In genomic region chr9:134623408-134624066, GRCh38 we compare ENCODE assay signal across 18 cellular contexts. TPM values are rescaled to one million over a fixed set of nuclear protein-coding genes. Genes with fewer than 3 reads are reported as not detected.
DNase-seq lines count a peak whose midpoint lies in the region; ATAC-seq and TF ChIP-seq lines count a peak whose summit lies in the region.
"Had no signal": no experiment of that assay in that cellular context is flagged by ENCODE, and none has a peak within 500 bp of the region (broad histone marks: within the 10 kb centered on the region; RNA-seq: fewer than 3 reads in every experiment).

No MANE protein-coding gene starts in this region.

- intact Hi-C loops in natural killer cell (cut with micrococcal nuclease), result no loop called here
- intact Hi-C loops in ovary (cut with DNase I), result no loop called here
- intact Hi-C loops in A673 (cut with micrococcal nuclease; ENCODE audit: unreplicated experiment), result no loop called here
- intact Hi-C loops in stomach (cut with DNase I; ENCODE audit: low total_unique reads), result no loop called here

- DNase-seq in natural killer cell treated with Interleukin-12 subunit alpha and Interleukin-12 subunit beta and Interleukin-15 and Interleukin-18, amount 100 ng/mL, for 72 hours (ENCODE audit: low spot score), result peak; percentile 34
- no peak for DNase-seq in natural killer cell
- DNase-seq in chondrocyte (ENCODE audit: low spot score), result peak; percentile 80
- peak; percentile 4 to 26 (median 11) for DNase-seq in ovary
- DNase-seq in NCI-H446 (lab: John Stamatoyannopoulos, UW), result no peak
- DNase-seq in A673 (ENCODE audit: low spot score), result no peak
- DNase-seq in stomach, result no peak
- DNase-seq: erythroblast; mucosa of descending colon; NCI-H1417; NCI-H2107; NCI-H524 treated with DMSO at 0.1 percent for 48 hours; stimulated activated CD4-positive, alpha-beta T cell treated with anti-CD3 and anti-CD28 coated beads, Interleukin-2, amount 100 ng/mL, for 24 hours had no signal

- CTCF ChIA-PET in A673 (lab: Charles Lee), result no interaction called here

- 88 to 91% (median 91%) methylated on average over 23 of the region's 23 CpGs for WGBS in ovary, 3 donors
- 76 to 91% (median 82%) methylated on average over 20 to 23 of the region's 23 CpGs for WGBS in stomach, 5 donors

- TF ChIP-seq EP300 in ovary (IDR thresholded peaks at IDR 0.05), result no peak
- TF ChIP-seq EP300 in stomach (IDR thresholded peaks at IDR 0.05), result no peak

- H3K9me3 Mint-ChIP-seq in natural killer cell treated with Interleukin-12 subunit alpha and Interleukin-12 subunit beta and Interleukin-15 and Interleukin-18, amount 100 ng/mL, for 72 hours, result no peaks in the 10 kb centered on the region
- H3K9me3 Mint-ChIP-seq in natural killer cell (no peaks in the 10 kb centered on the region), chondrocyte (ENCODE audit: low read depth) (no peaks in the 10 kb centered on the region)
- H3K9me3 Mint-ChIP-seq: activated T-helper 2 cell treated with anti-CD3 and anti-CD28 coated beads, Interferon-gamma antibody, Interleukin-2, Interleukin-4, amounts not matched to agents 10 μg/mL and 5 μg/mL and 100 μg/mL, durations not matched to agents 14 hours and 24 hours and 36 hours; GM23338; stimulated activated naive CD8-positive, alpha-beta T cell treated with anti-CD3 and anti-CD28 coated beads, Interleukin-15, Interleukin-2, amounts not matched to agents 100 ng/mL and 50 ng/mL, for 24 hours had no signal

- H3K27ac ChIP-seq in ovary, result no peak overlapping the region
- H3K27ac ChIP-seq in A673 (ENCODE audit: low read depth, low read length, poor library complexity, severe bottlenecking), result no peak overlapping the region
- H3K27ac ChIP-seq in stomach, result no peak overlapping the region

- H3K4me1 ChIP-seq in ovary (ENCODE audit: insufficient read depth) (no peaks in the 10 kb centered on the region), A673 (ENCODE audit: insufficient read depth, low read length, poor library complexity, severe bottlenecking) (peaks cover 21% of the 10 kb centered on the region), stomach (peaks cover 0 to 5% (median 2%) of the 10 kb centered on the region in 4 donors)

- H3K4me3 ChIP-seq in ovary (no peak overlapping the region), A673 (ENCODE audit: low read depth, low read length, poor library complexity, severe bottlenecking) (no peak overlapping the region), stomach (no peak overlapping the region)
- H3K4me3 ChIP-seq: GM23338, mucosa of descending colon had no signal

- H3K36me3 Mint-ChIP-seq in natural killer cell treated with Interleukin-12 subunit alpha and Interleukin-12 subunit beta and Interleukin-15 and Interleukin-18, amount 100 ng/mL, for 72 hours, result no peaks in the 10 kb centered on the region
- H3K36me3 Mint-ChIP-seq in natural killer cell (no peaks in the 10 kb centered on the region), chondrocyte (ENCODE audit: low read depth) (no peaks in the 10 kb centered on the region)

- no peaks in the 10 kb centered on the region for H3K4me1 Mint-ChIP-seq in natural killer cell treated with Interleukin-12 subunit alpha and Interleukin-12 subunit beta and Interleukin-15 and Interleukin-18, amount 100 ng/mL, for 72 hours (ENCODE audit: low read depth in 2 of 2)
- H3K4me1 Mint-ChIP-seq in natural killer cell (no peaks in the 10 kb centered on the region), chondrocyte (ENCODE audit: low read depth) (peaks cover 76% of the 10 kb centered on the region)
- H3K4me1 Mint-ChIP-seq: activated CD4-positive, alpha-beta T cell treated with anti-CD3 and anti-CD28 coated beads for 36 hours had no signal

- no peak overlapping the region for H3K4me3 Mint-ChIP-seq in natural killer cell treated with Interleukin-12 subunit alpha and Interleukin-12 subunit beta and Interleukin-15 and Interleukin-18, amount 100 ng/mL, for 72 hours
- H3K4me3 Mint-ChIP-seq in natural killer cell (no peak overlapping the region), chondrocyte (ENCODE audit: unreplicated experiment) (no peak overlapping the region)
- H3K4me3 Mint-ChIP-seq: activated CD4-positive, alpha-beta T cell treated with anti-CD3 and anti-CD28 coated beads for 36 hours; GM23338; stimulated activated naive CD8-positive, alpha-beta T cell treated with anti-CD3 and anti-CD28 coated beads, Interleukin-15, Interleukin-2, amounts not matched to agents 100 ng/mL and 50 ng/mL, for 24 hours had no signal

- no peak for TF ChIP-seq POLR2A in ovary (IDR thresholded peaks at IDR 0.05)
- no peak for TF ChIP-seq POLR2A in stomach (IDR thresholded peaks at IDR 0.05)

- POLR2A ChIA-PET in A673 (lab: Charles Lee; ENCODE audit: low non-redundant PET), result no interaction called here

- TF ChIP-seq CTCF in natural killer cell (IDR thresholded peaks at IDR 0.05) (no peak), chondrocyte (IDR thresholded peaks at IDR 0.05) (no peak), ovary (IDR thresholded peaks at IDR 0.05) (no peak), A673 (conservative IDR thresholded peaks at IDR 0.05; ENCODE audit: low read depth, low read length) (no peak), stomach (IDR thresholded peaks at IDR 0.05) (no peak)

- no peak overlapping the region for H3K27ac Mint-ChIP-seq in natural killer cell treated with Interleukin-12 subunit alpha and Interleukin-12 subunit beta and Interleukin-15 and Interleukin-18, amount 100 ng/mL, for 72 hours
- H3K27ac Mint-ChIP-seq in natural killer cell, result no peak overlapping the region
- H3K27ac Mint-ChIP-seq in chondrocyte (ENCODE audit: unreplicated experiment), result peak overlapping the region; percentile 100
- H3K27ac Mint-ChIP-seq: activated CD4-positive, alpha-beta T cell treated with anti-CD3 and anti-CD28 coated beads for 36 hours; activated T-helper 2 cell treated with anti-CD3 and anti-CD28 coated beads, Interferon-gamma antibody, Interleukin-2, Interleukin-4, amounts not matched to agents 10 μg/mL and 5 μg/mL and 100 μg/mL, durations not matched to agents 14 hours and 24 hours and 36 hours; GM23338; stimulated activated naive CD8-positive, alpha-beta T cell treated with anti-CD3 and anti-CD28 coated beads, Interleukin-15, Interleukin-2, amounts not matched to agents 100 ng/mL and 50 ng/mL, for 24 hours had no signal

- no peaks in the 10 kb centered on the region for H3K36me3 ChIP-seq in ovary
- no peaks in the 10 kb centered on the region for H3K36me3 ChIP-seq in A673 (ENCODE audit: insufficient read depth, low read length, poor library complexity, severe bottlenecking)
- H3K36me3 ChIP-seq in stomach, result no peaks in the 10 kb centered on the region

- H3K27me3 ChIP-seq in ovary (no peaks in the 10 kb centered on the region), A673 (replicated peaks; ENCODE audit: insufficient read depth, low read depth, low read length, poor library complexity) (no peaks in the 10 kb centered on the region), stomach (peaks cover 0 to 42% (median 0%) of the 10 kb centered on the region in 3 donors)

- ATAC-seq in natural killer cell treated with Interleukin-12 subunit alpha and Interleukin-12 subunit beta and Interleukin-15 and Interleukin-18, amount 100 ng/mL, for 72 hours, result no peak
- ATAC-seq in natural killer cell, result no peak
- no peak for ATAC-seq in HG02623 (IDR thresholded peaks at IDR 0.05; ENCODE audit: unreplicated experiment)
- ATAC-seq: activated CD4-positive, alpha-beta T cell treated with anti-CD3 and anti-CD28 coated beads for 36 hours; GM23338; mucosa of descending colon had no signal

- H3K9me3 ChIP-seq in ovary (no peaks in the 10 kb centered on the region), A673 (ENCODE audit: low read depth, low read length, poor library complexity, severe bottlenecking) (no peaks in the 10 kb centered on the region), stomach (no peaks in the 10 kb centered on the region)
- H3K9me3 ChIP-seq: mucosa of descending colon had no signal

- peaks cover 0 to 3% of the 10 kb centered on the region in 2 donors for H3K27me3 Mint-ChIP-seq in natural killer cell treated with Interleukin-12 subunit alpha and Interleukin-12 subunit beta and Interleukin-15 and Interleukin-18, amount 100 ng/mL, for 72 hours
- H3K27me3 Mint-ChIP-seq in natural killer cell (ENCODE audit: low read depth in 2 of 2) (no peaks in the 10 kb centered on the region), chondrocyte (ENCODE audit: low read depth) (no peaks in the 10 kb centered on the region)
- H3K27me3 Mint-ChIP-seq: activated CD4-positive, alpha-beta T cell treated with anti-CD3 and anti-CD28 coated beads for 36 hours; stimulated activated naive CD8-positive, alpha-beta T cell treated with anti-CD3 and anti-CD28 coated beads, Interleukin-15, Interleukin-2, amounts not matched to agents 100 ng/mL and 50 ng/mL, for 24 hours had no signal

- BruUV-seq in A673 (replicated peaks; lab: Mats Ljungman, UMichigan), result no TSS peak

RNA-seq across cellular contexts. Expression of gene COL5A1, which starts 18.1 kb away (rescaled TPM):
- not detected for total RNA-seq in natural killer cell treated with Interleukin-12 subunit alpha and Interleukin-12 subunit beta and Interleukin-15 and Interleukin-18, amount 100 ng/mL, for 72 hours
- total RNA-seq in natural killer cell, result under 1 TPM; 0.11 to 0.28 (median 0.23) TPM
- 2,235 to 2,410 TPM (median 2,315 TPM) in 3 replicates for total RNA-seq in chondrocyte
- total RNA-seq in ovary, result 100 to 1,000 TPM in 1 of 7 donors, 10 to 100 TPM in 6; 28.1 to 117 (median 58.6) TPM
- polyA plus RNA-seq in ovary, result 10 to 100 TPM; 37.4 to 54.6 TPM
- total RNA-seq in A673 (2021), result 33.6 and 37.6 TPM in 2 replicates
- 100 to 1,000 TPM in 2 of 5 donors, 10 to 100 TPM in 3; 17.5 to 205 (median 48.2) TPM for total RNA-seq in stomach
- polyA plus RNA-seq in stomach, result 10 to 100 TPM in 2 of 3 donors, 1 to 10 TPM in 1; 7.3 to 17.4 (median 17.3) TPM
- total RNA-seq: activated T-helper 2 cell treated with anti-CD3 and anti-CD28 coated beads, Interferon-gamma antibody, Interleukin-2, Interleukin-4, amounts not matched to agents 10 μg/mL and 5 μg/mL and 100 μg/mL, durations not matched to agents 14 hours and 24 hours and 36 hours had no signal

Comparison
In these comparisons a context has a peak if more than half of its experiments do, and no peak if none do; other contexts are left out.
1. DNase-seq: peak in natural killer cell treated with Interleukin-12 subunit alpha and Interleukin-12 subunit beta and Interleukin-15 and Interleukin-18, amount 100 ng/mL, for 72 hours (single experiment), chondrocyte (single experiment) and ovary (5 of 5); none in natural killer cell (single experiment), NCI-H446 (0 of 2), A673 (single experiment) and stomach (single experiment).
2. RNA of gene COL5A1, which starts 18.1 kb away (total RNA-seq): 2,235 to 2,410 TPM in chondrocyte, 28.1 to 117 TPM in ovary, 17.5 to 205 TPM in stomach and 33.6 to 37.6 TPM in A673; 0.11 to 0.28 TPM in natural killer cell and not detected in natural killer cell treated with Interleukin-12 subunit alpha and Interleukin-12 subunit beta and Interleukin-15 and Interleukin-18, amount 100 ng/mL, for 72 hours; every median in the first group is over 10 times any median in the second.